In the genomic region with DNA sequence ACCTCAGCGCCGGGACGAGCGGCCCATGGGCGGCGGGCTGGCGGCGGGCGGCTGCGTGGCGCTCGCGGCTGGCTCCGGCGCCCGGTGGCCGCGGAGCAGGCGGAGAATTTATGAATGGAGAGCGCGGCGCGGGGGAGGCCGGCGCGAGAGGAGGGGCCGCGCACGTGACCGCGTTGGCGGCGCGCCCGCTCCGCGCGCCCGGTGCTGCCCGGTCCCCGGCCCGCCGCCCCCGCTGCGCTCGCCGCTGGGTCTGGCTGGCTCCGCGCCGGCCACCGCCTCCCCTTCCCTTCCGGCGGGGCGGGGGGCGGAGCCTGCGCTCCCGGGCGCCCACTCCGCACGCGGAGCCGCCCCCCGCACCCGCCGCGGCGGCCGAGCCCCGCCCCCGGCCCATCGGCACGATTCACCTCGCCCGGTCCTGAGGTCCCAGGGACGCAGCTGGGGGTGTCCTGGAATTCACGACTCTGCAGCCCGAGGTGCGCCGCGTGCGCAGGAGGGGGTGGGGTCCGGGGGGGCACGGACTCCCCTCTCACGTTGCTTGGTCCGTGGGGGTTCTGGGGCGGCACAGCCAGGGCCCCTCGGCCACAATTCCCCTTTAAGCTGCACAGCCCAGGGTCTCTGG, we compare ENCODE assay signal across 8 cellular contexts.
DNase-seq lines count a peak whose midpoint lies in the region; ATAC-seq and TF ChIP-seq lines count a peak whose summit lies in the region.

A gene with protein sequence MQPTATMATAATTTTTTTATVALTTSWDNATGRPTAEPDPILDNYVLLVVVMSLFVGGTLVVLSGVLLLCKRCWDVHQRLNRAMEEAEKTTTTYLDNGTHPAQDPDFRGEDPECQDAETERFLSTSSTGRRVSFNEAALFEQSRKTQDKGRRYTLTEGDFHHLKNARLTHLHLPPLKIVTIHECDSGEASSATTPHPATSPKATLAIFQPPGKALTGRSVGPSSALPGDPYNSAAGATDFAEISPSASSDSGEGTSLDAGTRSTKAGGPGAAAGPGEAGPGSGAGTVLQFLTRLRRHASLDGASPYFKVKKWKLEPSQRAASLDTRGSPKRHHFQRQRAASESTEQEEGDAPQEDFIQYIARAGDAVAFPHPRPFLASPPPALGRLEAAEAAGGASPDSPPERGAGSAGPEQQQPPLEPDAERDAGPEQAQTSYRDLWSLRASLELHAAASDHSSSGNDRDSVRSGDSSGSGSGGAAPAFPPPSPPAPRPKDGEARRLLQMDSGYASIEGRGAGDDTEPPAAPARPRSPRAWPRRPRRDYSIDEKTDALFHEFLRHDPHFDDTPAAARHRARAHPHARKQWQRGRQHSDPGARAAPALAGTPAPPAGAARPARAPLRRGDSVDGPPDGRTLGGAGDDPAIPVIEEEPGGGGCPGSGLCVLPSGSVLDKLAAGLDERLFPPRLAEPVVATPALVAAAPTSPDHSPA (minus strand): TSS at position 252 of the 619 bp plus-strand sequence. CDS start 1,905 bp downstream, outside the sequence.

- ATAC-seq in stimulated activated naive CD8-positive, alpha-beta T cell treated with anti-CD3 and anti-CD28 coated beads, Interleukin-15, Interleukin-2, amounts not matched to agents 100 U/mL and 50 U/mL, for 24 hours: no peak
- no peak for ATAC-seq in HG02798 (IDR thresholded peaks at IDR 0.05; ENCODE audit: poor library complexity, unreplicated experiment)
- no peak for ATAC-seq in GM18519 (IDR thresholded peaks at IDR 0.05; ENCODE audit: low FRiP score, unreplicated experiment)

- no peak within 1 kb of the TSS for H3K9ac ChIP-seq in KMS-11
- H3K9ac ChIP-seq in iPS-15b (ENCODE audit: low read depth, low read length): peak within 1 kb of the TSS; percentile 24

- H3K4me1 ChIP-seq in DOHH2 (ENCODE audit: control insufficient read depth, low read length): peaks cover 34% of the 10 kb centered on the region
- peaks cover 13% of the 10 kb centered on the region for H3K4me1 ChIP-seq in KMS-11 (ENCODE audit: low read depth, poor library complexity, severe bottlenecking)
- H3K4me1 ChIP-seq in iPS-15b (ENCODE audit: control insufficient read depth, insufficient read depth, low read length): no peaks in the 10 kb centered on the region

- H3K27me3 ChIP-seq in DOHH2 (ENCODE audit: control insufficient read depth, low read length) (peaks cover 35% of the 10 kb centered on the region), KMS-11 (ENCODE audit: insufficient read depth, low read depth) (peaks cover 24% of the 10 kb centered on the region), iPS-15b (ENCODE audit: control insufficient read depth, insufficient read depth, low read length) (no peaks in the 10 kb centered on the region)

- no peak within 1 kb of the TSS for H3K27ac ChIP-seq in DOHH2 (ENCODE audit: low read depth, low read length)
- no peak within 1 kb of the TSS for H3K27ac ChIP-seq in KMS-11
- H3K27ac ChIP-seq in angular gyrus (ENCODE audit: low read depth, low read length): peak within 1 kb of the TSS; percentile 66

- H3K4me2 ChIP-seq in DOHH2 (ENCODE audit: low read length): peak within 1 kb of the TSS; percentile 45
- peak within 1 kb of the TSS; percentile 66 for H3K4me2 ChIP-seq in KMS-11

- H3K79me2 ChIP-seq in DOHH2 (ENCODE audit: control insufficient read depth, low read length) (peaks cover 19% of the 10 kb centered on the region), KMS-11 (ENCODE audit: insufficient read depth, low read depth) (peaks cover 9% of the 10 kb centered on the region; the same call in 1 of the 2 replicates)

- H3K36me3 ChIP-seq in DOHH2 (ENCODE audit: control insufficient read depth, low read length) (peaks cover 8% of the 10 kb centered on the region), KMS-11 (ENCODE audit: insufficient read depth) (no peaks in the 10 kb centered on the region), iPS-15b (ENCODE audit: control insufficient read depth, insufficient read depth, low read length) (peaks cover 25% of the 10 kb centered on the region)

- H3K9me2 ChIP-seq in DOHH2 (replicated peaks; ENCODE audit: control insufficient read depth, low read length): no peaks in the 10 kb centered on the region

- H3K4me3 ChIP-seq in DOHH2 (ENCODE audit: low read length) (peak within 1 kb of the TSS; percentile 54), KMS-11 (IDR thresholded peaks at IDR 0.05; ENCODE audit: insufficient read depth, low read depth, low read length) (no peak within 1 kb of the TSS), iPS-15b (ENCODE audit: low read depth, low read length) (peak within 1 kb of the TSS; percentile 68)

- peak; percentile 46 for DNase-seq in stimulated activated naive CD8-positive, alpha-beta T cell treated with anti-CD3 and anti-CD28 coated beads, Interleukin-15, Interleukin-2, amounts not matched to agents 100 U/mL and 50 U/mL, for 24 hours
- DNase-seq in SIG-M5 (lab: John Stamatoyannopoulos, UW): no peak

- peaks cover 14% of the 10 kb centered on the region for H3F3A ChIP-seq in DOHH2 (ENCODE audit: control insufficient read depth, insufficient read depth)

- H3K9me3 ChIP-seq in DOHH2 (ENCODE audit: control insufficient read depth, insufficient read depth, low read length) (no peaks in the 10 kb centered on the region), iPS-15b (ENCODE audit: control insufficient read depth, insufficient read depth, low read length) (no peaks in the 10 kb centered on the region)

- no peak for TF ChIP-seq CTCF in DOHH2 (IDR thresholded peaks at IDR 0.05; ENCODE audit: low read depth, low read length, poor library complexity, severe bottlenecking)
- TF ChIP-seq CTCF in KMS-11 (conservative IDR thresholded peaks at IDR 0.05; ENCODE audit: low read depth, low read length): no peak

- H4K20me1 ChIP-seq in DOHH2 (ENCODE audit: control insufficient read depth, insufficient read depth, low read depth, low read length): no peaks in the 10 kb centered on the region
- no peaks in the 10 kb centered on the region for H4K20me1 ChIP-seq in KMS-11 (ENCODE audit: insufficient read depth)

- peak within 1 kb of the TSS; percentile 30; the same call in 1 of the 2 replicates for H2AFZ ChIP-seq in KMS-11 (ENCODE audit: low read depth)
